ENCODE assay signal across 8 cellular contexts in genomic region chr3:100708644-100708988, GRCh38. TPM values are rescaled to one million over a fixed set of nuclear protein-coding genes. Genes with fewer than 3 reads are reported as not detected.
A peak's percentile ranks its signal among the peaks of the same experiment; 100 is the strongest.
DNase-seq lines count a peak whose midpoint lies in the region; ATAC-seq, FAIRE-seq and TF ChIP-seq lines count a peak whose summit lies in the region.

No MANE protein-coding gene starts in this region.

- intact Hi-C loops in GM12878 (cut with micrococcal nuclease; ENCODE audit: unreplicated experiment) = no loop called here

- H3K36me3 Mint-ChIP-seq in activated naive CD4-positive, alpha-beta T cell treated with anti-CD3 and anti-CD28 coated beads, Interleukin-2, amount 10 ng/mL, durations not matched to agents 7 days and 5 days = peaks cover 29% of the 10 kb centered on the region

- no peak for TF ChIP-seq EP300 in GM12878 (IDR thresholded peaks at IDR 0.05; ENCODE audit: borderline replicate concordance in 1 of 2, control insufficient read depth in 1 of 2, low read depth in 2 of 2, low read length in 2 of 2)
- no peak for TF ChIP-seq EP300 in upper lobe of left lung (IDR thresholded peaks at IDR 0.05)

- peak overlapping the region; percentile 84 for H2AFZ ChIP-seq in GM12878 (ENCODE audit: control insufficient read depth, low read depth, low read length)

- H3K27me3 Mint-ChIP-seq in activated naive CD4-positive, alpha-beta T cell treated with anti-CD3 and anti-CD28 coated beads, Interleukin-2, amount 10 ng/mL, durations not matched to agents 7 days and 5 days = peaks cover 11% of the 10 kb centered on the region

- SMC1A ChIA-PET in GM12878 (lab: Charles Lee; ENCODE audit: uncharacterized antibody, unreplicated experiment) = interaction anchor here (0.7 to 3.3 kb wide), 6 partner anchors 14 to 307 kb away, joined by 3 to 17 read pairs (median 4); partner anchors contain the start of genes LNP1 and TOMM70

- in situ Hi-C loops in GM12878 (cut with MboI) (no loop called here), GM13977 (cut with MboI; ENCODE audit: low pct_unique_long_range_greater_than_20kb, low sequenced_read_pairs, unreplicated experiment) (no loop called here)

- TF ChIP-seq CTCF in GM12878 (IDR thresholded peaks at IDR 0.05 in 2 of 3, conservative IDR thresholded peaks at IDR 0.05 in 1 of 3; ENCODE audit: control insufficient read depth in 2 of 3, extremely low read depth in 1 of 3, insufficient read depth in 1 of 3, low read depth in 3 of 3, low read length in 3 of 3) = no peak
- no peak for TF ChIP-seq CTCF in lung (IDR thresholded peaks at IDR 0.05; ENCODE audit: control extremely low read depth, extremely low read depth)
- no peak for TF ChIP-seq CTCF in upper lobe of left lung (IDR thresholded peaks at IDR 0.05)
- TF ChIP-seq CTCF in GM13977 (IDR thresholded peaks at IDR 0.05; ENCODE audit: extremely low read depth, insufficient read depth, missing control alignments) = no peak

- WGBS in GM12878 (ENCODE audit: insufficient coverage, insufficient replicate concordance, low lambda C conversion rate, missing lambda C conversion rate) = 98% methylated on average over 3 of the region's 3 CpGs
- 88 to 92% methylated on average over 3 of the region's 3 CpGs for WGBS in lung, 2 donors
- 89 to 93% methylated on average over 3 of the region's 3 CpGs for WGBS in upper lobe of left lung, 2 donors

- no peak for DNase-seq in activated naive CD4-positive, alpha-beta T cell treated with anti-CD3 and anti-CD28 coated beads, Interleukin-2, amount 10 ng/mL, durations not matched to agents 7 days and 5 days
- DNase-seq in activated naive CD4-positive, alpha-beta T cell (lab: John Stamatoyannopoulos, UW) = no peak
- DNase-seq in GM12878 (ENCODE audit: low read depth, low spot score) (no peak), lung (ENCODE audit: low spot score) (no peak), upper lobe of left lung (no peak), GM13977 (ENCODE audit: low spot score) (no peak), NCI-H2029 (lab: John Stamatoyannopoulos, UW) (no peak), NK-92 (lab: John Stamatoyannopoulos, UW; ENCODE audit: unreplicated experiment) (no peak)

- H3K9me3 Mint-ChIP-seq in activated naive CD4-positive, alpha-beta T cell treated with anti-CD3 and anti-CD28 coated beads, Interleukin-2, amount 10 ng/mL, durations not matched to agents 7 days and 5 days = peaks cover 7% of the 10 kb centered on the region

- H3K4me1 ChIP-seq in GM12878 (ENCODE audit: control insufficient read depth, insufficient read depth, low read length) (peaks cover 9% of the 10 kb centered on the region), lung (ENCODE audit: control insufficient read depth in 2 of 2, insufficient read depth in 2 of 2, low read length in 2 of 2) (peaks cover 0 to 21% of the 10 kb centered on the region in 2 donors), upper lobe of left lung (peaks cover 15 to 30% (median 23%) of the 10 kb centered on the region in 4 donors)

- BruUV-seq in GM12878 (replicated peaks; lab: Mats Ljungman, UMichigan) = TSS peak; percentile 99

- H3K9me3 ChIP-seq in GM12878 (replicated peaks; ENCODE audit: control insufficient read depth, insufficient read depth, low read length) = no peaks in the 10 kb centered on the region; the same call in 1 of the 3 replicates
- no peaks in the 10 kb centered on the region for H3K9me3 ChIP-seq in lung (ENCODE audit: control insufficient read depth in 2 of 2, insufficient read depth in 1 of 2, low read length in 1 of 2)
- no peaks in the 10 kb centered on the region for H3K9me3 ChIP-seq in upper lobe of left lung

- TF ChIP-seq POLR2A in GM12878 (IDR thresholded peaks at IDR 0.05; ENCODE audit: low read depth, low read length) (no peak), upper lobe of left lung (IDR thresholded peaks at IDR 0.05) (peak in 1 of 4 donors; percentile 11)

- peak overlapping the region; percentile 64; the same call in 1 of the 2 replicates for H3K9ac ChIP-seq in GM12878 (ENCODE audit: control insufficient read depth, insufficient read depth, low read length)

- H3K36me3 ChIP-seq in GM12878 (ENCODE audit: control insufficient read depth in 2 of 2, insufficient read depth in 2 of 2, low read length in 1 of 2) (peaks cover 0 to 3% of the 10 kb centered on the region in 2 experiments; a peak in 1 of 4 replicates), lung (ENCODE audit: control insufficient read depth in 2 of 2, insufficient read depth in 2 of 2, low read length in 2 of 2) (no peaks in the 10 kb centered on the region), upper lobe of left lung (peaks cover 0 to 1% (median under 1%) of the 10 kb centered on the region in 4 donors)

- CTCF ChIA-PET in activated naive CD4-positive, alpha-beta T cell treated with anti-CD3 and anti-CD28 coated beads, Interleukin-2, amount 10 ng/mL, durations not matched to agents 7 days and 5 days (lab: Charles Lee) = interaction anchor here (0.7 to 2.5 kb wide), 3 partner anchors 106 to 303 kb away, joined by 3 to 7 read pairs (median 3); no protein-coding TSS in a partner anchor
- CTCF ChIA-PET in GM12878 (lab: Yijun Ruan, JAX) = interaction anchor here (1.5 to 2.1 kb wide), 2 partner anchors 10 to 246 kb away, joined by 4 to 8 read pairs; no protein-coding TSS in a partner anchor

- H3K4me3 Mint-ChIP-seq in activated naive CD4-positive, alpha-beta T cell treated with anti-CD3 and anti-CD28 coated beads, Interleukin-2, amount 10 ng/mL, durations not matched to agents 7 days and 5 days = peak overlapping the region; percentile 76

- H3K4me3 ChIP-seq in GM12878 = peak overlapping the region; percentile 62; the same call in 1 of the 2 replicates
- H3K4me3 ChIP-seq in lung = peak overlapping the region; percentile 22
- peak overlapping the region in 3 of 4 donors; percentile 79 to 84 (median 82) for H3K4me3 ChIP-seq in upper lobe of left lung

- H3K27ac ChIP-seq in GM12878 (ENCODE audit: control insufficient read depth, insufficient read depth) (peak overlapping the region; percentile 90), lung (ENCODE audit: low read depth in 1 of 2, low read length in 1 of 2) (peak overlapping the region; percentile 48 to 90), upper lobe of left lung (peak overlapping the region; percentile 93 to 99 (median 95))

- H4K20me1 ChIP-seq in GM12878 (ENCODE audit: control insufficient read depth, insufficient read depth) = no peaks in the 10 kb centered on the region

- H3K4me1 Mint-ChIP-seq in activated naive CD4-positive, alpha-beta T cell treated with anti-CD3 and anti-CD28 coated beads, Interleukin-2, amount 10 ng/mL, durations not matched to agents 7 days and 5 days = peaks cover 41% of the 10 kb centered on the region

- ATAC-seq in GM12878 (no peak), lung (ENCODE audit: insufficient read depth, low FRiP score) (no peak), upper lobe of left lung (ENCODE audit: low FRiP score in 2 of 2) (no peak)

- POLR2A ChIA-PET in GM12878 (lab: Charles Lee) = interaction anchor here (0.6 to 2.1 kb wide), 6 partner anchors 11 to 97 kb away, joined by 3 to 4 read pairs (median 3); no protein-coding TSS in a partner anchor

- peak overlapping the region; percentile 94 for H3K27ac Mint-ChIP-seq in activated naive CD4-positive, alpha-beta T cell treated with anti-CD3 and anti-CD28 coated beads, Interleukin-2, amount 10 ng/mL, durations not matched to agents 7 days and 5 days

- FAIRE-seq in GM12878 (lab: Jason Lieb, UNC) = no peak

- H3K79me2 ChIP-seq in GM12878 (ENCODE audit: control insufficient read depth, insufficient read depth, low read length) = peaks cover 42% of the 10 kb centered on the region

- H3K27me3 ChIP-seq in GM12878 (replicated peaks in 1 of 2; ENCODE audit: control insufficient read depth in 2 of 2, insufficient read depth in 2 of 2, low read length in 1 of 2) = no peaks in the 10 kb centered on the region
- H3K27me3 ChIP-seq in lung (ENCODE audit: control insufficient read depth, insufficient read depth) = no peaks in the 10 kb centered on the region
- H3K27me3 ChIP-seq in upper lobe of left lung = no peaks in the 10 kb centered on the region

- no peak for TF ChIP-seq RAD21 in GM12878 (IDR thresholded peaks at IDR 0.05; ENCODE audit: insufficient read depth, low read depth, low read length)

- H3K4me2 ChIP-seq in GM12878 (ENCODE audit: control insufficient read depth, insufficient read depth) = peak overlapping the region; percentile 71

- RAD21 ChIA-PET in GM12878 (lab: Charles Lee; ENCODE audit: unreplicated experiment) = interaction anchor here (0.8 to 1.0 kb wide), 3 partner anchors 55 to 246 kb away, joined by 3 to 6 read pairs (median 4); no protein-coding TSS in a partner anchor

RNA-seq across cellular contexts. Expression of gene TFG, which starts 0.7 kb away (rescaled TPM):
- 113 and 121 TPM in 2 replicates for total RNA-seq in GM12878 (2013; cell fraction: nucleolus; rRNA removed)
- total RNA-seq in GM12878 (2014; rRNA removed) (42.7 and 45.1 TPM in 2 replicates), GM12878 (2014; rRNA removed; fragmentation: Illumina TruSeq; extraction: Trizol) (52.2 and 53.8 TPM in 2 replicates), GM12878 (2021) (56.0 and 57.5 TPM in 2 replicates), lung (10 to 100 TPM; 60.2 to 70.3 TPM), upper lobe of left lung (10 to 100 TPM; 29.6 to 87.4 (median 55.9) TPM)
- polyA plus RNA-seq in GM12878 (2011; ENCODE audit: low read depth) = 50.8 TPM
- polyA plus RNA-seq in GM12878 (2011; rRNA removed) (58.5 and 62.4 TPM in 2 replicates), GM12878 (2014; fragmentation: Illumina TruSeq; extraction: Trizol) (103 and 104 TPM in 2 replicates), GM12878 (2014; fragmentation: Nextera tagmentation; extraction: Ambion mirVana) (10 to 100 TPM; 29.3 to 47.6 TPM), GM12878 (2014; rRNA removed) (48.8 and 57.8 TPM in 2 replicates), GM12878 (2016; fragmentation: Nextera tagmentation; extraction: Ambion mirVana) (100 to 1,000 TPM; 115 to 126 TPM), lung (10 to 100 TPM; 38.7 to 72.7 TPM)
- 65.3 and 76.5 TPM in 2 replicates for polyA plus RNA-seq in GM12878 (2011; cell fraction: cytosol; rRNA removed)
- 77.0 and 90.0 TPM in 2 replicates for polyA plus RNA-seq in GM12878 (2011; cell fraction: nucleus; rRNA removed)
- polyA plus RNA-seq in GM12878 (2012) = 63.7 and 79.9 TPM in 2 replicates
- polyA minus RNA-seq in GM12878 (2011; rRNA and poly(A)+ RNA removed) = 38.0 and 43.3 TPM in 2 replicates
- 22.5 and 26.2 TPM in 2 replicates for polyA minus RNA-seq in GM12878 (2011; cell fraction: cytosol; rRNA and poly(A)+ RNA removed)
- 52.3 and 74.4 TPM in 2 replicates for polyA minus RNA-seq in GM12878 (2011; cell fraction: nucleus; rRNA and poly(A)+ RNA removed)

Comparison
In these comparisons a context has a peak if more than half of its experiments do, and no peak if none do; other contexts are left out.
1. H3K4me3 ChIP-seq: peak in every context shown above with its lines; median percentile 82 in upper lobe of left lung; 62 in GM12878; 22 in lung.